1 cellular context compared by ENCODE assay signal in the genomic region with DNA sequence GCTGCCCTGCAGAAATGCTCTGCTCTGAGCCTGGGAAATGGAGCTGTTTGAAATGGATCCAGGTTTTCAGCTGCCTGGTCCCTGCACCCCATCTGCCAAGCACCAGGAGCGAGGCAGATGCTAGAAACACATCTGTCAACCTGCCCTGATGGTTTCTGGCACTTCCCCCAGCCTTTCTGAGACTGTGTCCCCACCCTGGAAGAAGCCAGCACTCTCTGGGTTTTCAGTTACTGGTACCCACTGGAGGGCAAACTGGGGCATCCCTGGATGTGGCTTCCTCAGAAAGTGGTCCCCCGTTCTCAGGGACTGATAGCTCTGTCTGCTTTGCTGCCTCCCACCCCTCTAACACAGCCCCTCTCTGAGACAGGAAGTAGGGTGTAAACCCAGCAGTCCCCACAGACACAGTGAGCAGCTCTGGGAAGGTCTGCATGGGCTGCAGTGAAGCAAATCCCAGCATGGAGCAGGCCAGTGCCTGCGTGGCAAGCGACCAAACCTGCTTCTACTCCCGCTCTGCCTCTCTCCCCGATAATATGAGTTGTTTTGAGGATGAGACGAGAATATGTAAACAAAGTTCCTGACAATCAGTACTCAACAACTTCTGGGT.
TF ChIP-seq lines count a peak whose summit lies in the region.

No MANE protein-coding gene starts in this region.

TF ChIP-seq in GM23338, 12 proteins besides CTCF, POLR2A, EP300 and RAD21 (continued from another document):
- TF ChIP-seq, protein P1, sequence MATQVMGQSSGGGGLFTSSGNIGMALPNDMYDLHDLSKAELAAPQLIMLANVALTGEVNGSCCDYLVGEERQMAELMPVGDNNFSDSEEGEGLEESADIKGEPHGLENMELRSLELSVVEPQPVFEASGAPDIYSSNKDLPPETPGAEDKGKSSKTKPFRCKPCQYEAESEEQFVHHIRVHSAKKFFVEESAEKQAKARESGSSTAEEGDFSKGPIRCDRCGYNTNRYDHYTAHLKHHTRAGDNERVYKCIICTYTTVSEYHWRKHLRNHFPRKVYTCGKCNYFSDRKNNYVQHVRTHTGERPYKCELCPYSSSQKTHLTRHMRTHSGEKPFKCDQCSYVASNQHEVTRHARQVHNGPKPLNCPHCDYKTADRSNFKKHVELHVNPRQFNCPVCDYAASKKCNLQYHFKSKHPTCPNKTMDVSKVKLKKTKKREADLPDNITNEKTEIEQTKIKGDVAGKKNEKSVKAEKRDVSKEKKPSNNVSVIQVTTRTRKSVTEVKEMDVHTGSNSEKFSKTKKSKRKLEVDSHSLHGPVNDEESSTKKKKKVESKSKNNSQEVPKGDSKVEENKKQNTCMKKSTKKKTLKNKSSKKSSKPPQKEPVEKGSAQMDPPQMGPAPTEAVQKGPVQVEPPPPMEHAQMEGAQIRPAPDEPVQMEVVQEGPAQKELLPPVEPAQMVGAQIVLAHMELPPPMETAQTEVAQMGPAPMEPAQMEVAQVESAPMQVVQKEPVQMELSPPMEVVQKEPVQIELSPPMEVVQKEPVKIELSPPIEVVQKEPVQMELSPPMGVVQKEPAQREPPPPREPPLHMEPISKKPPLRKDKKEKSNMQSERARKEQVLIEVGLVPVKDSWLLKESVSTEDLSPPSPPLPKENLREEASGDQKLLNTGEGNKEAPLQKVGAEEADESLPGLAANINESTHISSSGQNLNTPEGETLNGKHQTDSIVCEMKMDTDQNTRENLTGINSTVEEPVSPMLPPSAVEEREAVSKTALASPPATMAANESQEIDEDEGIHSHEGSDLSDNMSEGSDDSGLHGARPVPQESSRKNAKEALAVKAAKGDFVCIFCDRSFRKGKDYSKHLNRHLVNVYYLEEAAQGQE (IDR thresholded peaks at IDR 0.05; ENCODE audit: unreplicated experiment), result no peak
- TF ChIP-seq EZH2 (IDR thresholded peaks at IDR 0.05; ENCODE audit: low read depth, unreplicated experiment) (no peak), ZNF114 (CRISPR knock-in tag; IDR thresholded peaks at IDR 0.05) (no peak)
